In genomic region chr10:112783653-112784426, GRCh38 we compare ENCODE assay signal across 2 cellular contexts.
TF ChIP-seq lines count a peak whose summit lies in the region.

No MANE protein-coding gene starts in this region.

TF ChIP-seq in HCT116, 20 proteins besides CTCF, POLR2A, EP300 and RAD21 (continued from another document):
- TF ChIP-seq TCF7L2 (IDR thresholded peaks at IDR 0.05; ENCODE audit: borderline replicate concordance, extremely low read depth, insufficient read depth, insufficient read length), result no peak
- TF ChIP-seq POLR2AphosphoS5 (IDR thresholded peaks at IDR 0.05; ENCODE audit: low read depth, low read length), result no peak
- TF ChIP-seq MAX (IDR thresholded peaks at IDR 0.05), result no peak
- TF ChIP-seq JUND (IDR thresholded peaks at IDR 0.05), result no peak
- TF ChIP-seq EGR1 (IDR thresholded peaks at IDR 0.05; ENCODE audit: low read depth), result no peak
- TF ChIP-seq SIN3A (IDR thresholded peaks at IDR 0.05; ENCODE audit: low read depth), result no peak
- TF ChIP-seq SRF (IDR thresholded peaks at IDR 0.05; ENCODE audit: low read depth), result no peak
- TF ChIP-seq EZH2 (IDR thresholded peaks at IDR 0.05), result no peak
- TF ChIP-seq EZH2phosphoT487 (IDR thresholded peaks at IDR 0.05; ENCODE audit: borderline replicate concordance), result no peak
- TF ChIP-seq ELF1 (IDR thresholded peaks at IDR 0.05; ENCODE audit: borderline replicate concordance, low read depth), result no peak
- no peak for TF ChIP-seq ZNF274 (IDR thresholded peaks at IDR 0.05; ENCODE audit: low read depth, low read length)
- TF ChIP-seq CEBPB (IDR thresholded peaks at IDR 0.05; ENCODE audit: low read depth), result no peak
- no peak for TF ChIP-seq CBX3 (IDR thresholded peaks at IDR 0.05; ENCODE audit: low read depth)
- no peak for TF ChIP-seq FOSL1 (IDR thresholded peaks at IDR 0.05; ENCODE audit: low read depth)
- TF ChIP-seq, protein P1, sequence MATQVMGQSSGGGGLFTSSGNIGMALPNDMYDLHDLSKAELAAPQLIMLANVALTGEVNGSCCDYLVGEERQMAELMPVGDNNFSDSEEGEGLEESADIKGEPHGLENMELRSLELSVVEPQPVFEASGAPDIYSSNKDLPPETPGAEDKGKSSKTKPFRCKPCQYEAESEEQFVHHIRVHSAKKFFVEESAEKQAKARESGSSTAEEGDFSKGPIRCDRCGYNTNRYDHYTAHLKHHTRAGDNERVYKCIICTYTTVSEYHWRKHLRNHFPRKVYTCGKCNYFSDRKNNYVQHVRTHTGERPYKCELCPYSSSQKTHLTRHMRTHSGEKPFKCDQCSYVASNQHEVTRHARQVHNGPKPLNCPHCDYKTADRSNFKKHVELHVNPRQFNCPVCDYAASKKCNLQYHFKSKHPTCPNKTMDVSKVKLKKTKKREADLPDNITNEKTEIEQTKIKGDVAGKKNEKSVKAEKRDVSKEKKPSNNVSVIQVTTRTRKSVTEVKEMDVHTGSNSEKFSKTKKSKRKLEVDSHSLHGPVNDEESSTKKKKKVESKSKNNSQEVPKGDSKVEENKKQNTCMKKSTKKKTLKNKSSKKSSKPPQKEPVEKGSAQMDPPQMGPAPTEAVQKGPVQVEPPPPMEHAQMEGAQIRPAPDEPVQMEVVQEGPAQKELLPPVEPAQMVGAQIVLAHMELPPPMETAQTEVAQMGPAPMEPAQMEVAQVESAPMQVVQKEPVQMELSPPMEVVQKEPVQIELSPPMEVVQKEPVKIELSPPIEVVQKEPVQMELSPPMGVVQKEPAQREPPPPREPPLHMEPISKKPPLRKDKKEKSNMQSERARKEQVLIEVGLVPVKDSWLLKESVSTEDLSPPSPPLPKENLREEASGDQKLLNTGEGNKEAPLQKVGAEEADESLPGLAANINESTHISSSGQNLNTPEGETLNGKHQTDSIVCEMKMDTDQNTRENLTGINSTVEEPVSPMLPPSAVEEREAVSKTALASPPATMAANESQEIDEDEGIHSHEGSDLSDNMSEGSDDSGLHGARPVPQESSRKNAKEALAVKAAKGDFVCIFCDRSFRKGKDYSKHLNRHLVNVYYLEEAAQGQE (IDR thresholded peaks at IDR 0.05; ENCODE audit: low read depth), result no peak
TF ChIP-seq in HCT116: peak in this region for 0.

TF ChIP-seq in SK-N-SH treated with all-trans-retinoic acid at 6 μM for 48 hours, 23 proteins besides CTCF, POLR2A, EP300 and RAD21 (continued from another document):
- TF ChIP-seq, protein P2, sequence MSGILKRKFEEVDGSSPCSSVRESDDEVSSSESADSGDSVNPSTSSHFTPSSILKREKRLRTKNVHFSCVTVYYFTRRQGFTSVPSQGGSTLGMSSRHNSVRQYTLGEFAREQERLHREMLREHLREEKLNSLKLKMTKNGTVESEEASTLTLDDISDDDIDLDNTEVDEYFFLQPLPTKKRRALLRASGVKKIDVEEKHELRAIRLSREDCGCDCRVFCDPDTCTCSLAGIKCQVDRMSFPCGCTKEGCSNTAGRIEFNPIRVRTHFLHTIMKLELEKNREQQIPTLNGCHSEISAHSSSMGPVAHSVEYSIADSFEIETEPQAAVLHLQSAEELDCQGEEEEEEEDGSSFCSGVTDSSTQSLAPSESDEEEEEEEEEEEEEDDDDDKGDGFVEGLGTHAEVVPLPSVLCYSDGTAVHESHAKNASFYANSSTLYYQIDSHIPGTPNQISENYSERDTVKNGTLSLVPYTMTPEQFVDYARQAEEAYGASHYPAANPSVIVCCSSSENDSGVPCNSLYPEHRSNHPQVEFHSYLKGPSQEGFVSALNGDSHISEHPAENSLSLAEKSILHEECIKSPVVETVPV (CRISPR knock-in tag; IDR thresholded peaks at IDR 0.05), result no peak
- TF ChIP-seq OSR1 (CRISPR knock-in tag; IDR thresholded peaks at IDR 0.05) (no peak), BACH2 (CRISPR knock-in tag; IDR thresholded peaks at IDR 0.05; ENCODE audit: borderline replicate concordance) (no peak), CREB5 (CRISPR knock-in tag; IDR thresholded peaks at IDR 0.05; ENCODE audit: low read depth) (no peak), PATZ1 (CRISPR knock-in tag; IDR thresholded peaks at IDR 0.05; ENCODE audit: borderline replicate concordance) (no peak), ZNF8 (CRISPR knock-in tag; IDR thresholded peaks at IDR 0.05) (no peak), ZNF565 (CRISPR knock-in tag; conservative IDR thresholded peaks at IDR 0.05; ENCODE audit: low read depth) (no peak), ZNF70 (CRISPR knock-in tag; IDR thresholded peaks at IDR 0.05) (no peak), ZFP30 (CRISPR knock-in tag; IDR thresholded peaks at IDR 0.05) (no peak), GLIS3 (CRISPR knock-in tag; IDR thresholded peaks at IDR 0.05) (no peak), TCF4 (CRISPR knock-in tag; IDR thresholded peaks at IDR 0.05; ENCODE audit: borderline replicate concordance) (no peak), ESRRG (CRISPR knock-in tag; IDR thresholded peaks at IDR 0.05) (no peak), SNAI2 (CRISPR knock-in tag; IDR thresholded peaks at IDR 0.05) (no peak)
